14 cellular contexts compared by ENCODE assay signal in the genomic region with DNA sequence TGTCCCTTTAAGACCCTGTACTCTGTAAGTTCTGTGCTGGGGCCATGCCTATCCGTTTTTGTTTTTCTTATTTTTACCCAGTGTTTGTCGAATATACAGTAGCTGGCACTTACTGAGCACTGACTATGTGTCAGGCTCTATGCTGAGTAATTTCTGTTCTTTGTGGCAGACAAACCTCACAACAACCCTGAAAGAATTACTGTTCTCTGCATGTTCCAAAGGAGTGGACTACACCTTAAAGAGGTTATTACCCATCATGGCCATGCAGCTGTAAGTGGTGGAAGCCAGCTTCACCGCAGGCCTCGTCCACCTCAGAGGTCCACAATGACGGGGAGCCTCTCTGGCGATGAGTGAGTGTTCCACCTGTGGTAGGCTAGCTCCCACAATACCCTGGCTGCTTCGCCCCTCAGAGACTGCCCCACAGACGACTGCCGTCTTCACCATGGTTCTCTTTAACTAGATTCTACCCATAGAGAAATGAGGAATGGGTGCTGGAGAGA. TPM values are rescaled to one million over a fixed set of nuclear protein-coding genes. Genes with fewer than 3 reads are reported as not detected.
DNase-seq lines count a peak whose midpoint lies in the region; ATAC-seq and TF ChIP-seq lines count a peak whose summit lies in the region.
"Had no signal": no experiment of that assay in that cellular context is flagged by ENCODE, and none has a peak within 500 bp of the region (broad histone marks: within the 10 kb centered on the region; RNA-seq: fewer than 3 reads in every experiment).

No MANE protein-coding gene starts in this region.

- H3K4me1 ChIP-seq in H9 (ENCODE audit: insufficient read depth, low read length), result peaks cover 4% of the 10 kb centered on the region; the same call in 1 of the 2 replicates
- H3K4me1 ChIP-seq: parathyroid adenoma, transverse colon had no signal

- no peaks in the 10 kb centered on the region for H3K79me2 ChIP-seq in H9 (ENCODE audit: insufficient read depth, low read length)
- H3K79me2 ChIP-seq: parathyroid adenoma had no signal

- H3K79me1 ChIP-seq in H9 (ENCODE audit: insufficient read depth, low read depth, low read length, poor library complexity, severe bottlenecking), result no peaks in the 10 kb centered on the region

- H3T11ph ChIP-seq in H9 (ENCODE audit: low read length), result no peak overlapping the region

- H3K23ac ChIP-seq in H9 (ENCODE audit: insufficient read length, low read depth, low read length), result no peak overlapping the region

- TF ChIP-seq CTCF in H9 (conservative IDR thresholded peaks at IDR 0.05), result no peak

- no peak overlapping the region for H4K8ac ChIP-seq in H9 (replicated peaks; ENCODE audit: insufficient read length, low read depth, low read length)

- no peak overlapping the region for H2BK12ac ChIP-seq in H9 (ENCODE audit: insufficient read length, low read depth, low read length)

- no peaks in the 10 kb centered on the region for H3K27me3 Mint-ChIP-seq in activated T-cell treated with anti-CD3 and anti-CD28 coated beads, Interleukin-2, amount 50 U/mL, for 24 hours
- H3K27me3 Mint-ChIP-seq in stimulated activated naive CD8-positive, alpha-beta T cell treated with anti-CD3 and anti-CD28 coated beads, Interleukin-15, Interleukin-2, amounts not matched to agents 100 ng/mL and 50 ng/mL, for 24 hours, result peaks cover 4% of the 10 kb centered on the region
- peaks cover 3% of the 10 kb centered on the region for H3K27me3 Mint-ChIP-seq in H9 (ENCODE audit: low read depth)

- no peaks in the 10 kb centered on the region for H3K9me3 Mint-ChIP-seq in activated T-cell treated with anti-CD3 and anti-CD28 coated beads, Interleukin-2, amount 50 U/mL, for 24 hours
- no peaks in the 10 kb centered on the region for H3K9me3 Mint-ChIP-seq in stimulated activated naive CD8-positive, alpha-beta T cell treated with anti-CD3 and anti-CD28 coated beads, Interleukin-15, Interleukin-2, amounts not matched to agents 100 ng/mL and 50 ng/mL, for 24 hours
- H3K9me3 Mint-ChIP-seq in H9, result no peaks in the 10 kb centered on the region

- no peak overlapping the region for H2BK20ac ChIP-seq in H9 (ENCODE audit: low read depth, low read length, poor library complexity, severe bottlenecking)

- H3K4me1 Mint-ChIP-seq in activated T-cell treated with anti-CD3 and anti-CD28 coated beads, Interleukin-2, amount 50 U/mL, for 24 hours (ENCODE audit: low read depth), result peaks cover 69% of the 10 kb centered on the region
- peaks cover 85% of the 10 kb centered on the region for H3K4me1 Mint-ChIP-seq in stimulated activated naive CD8-positive, alpha-beta T cell treated with anti-CD3 and anti-CD28 coated beads, Interleukin-15, Interleukin-2, amounts not matched to agents 100 ng/mL and 50 ng/mL, for 24 hours (ENCODE audit: low read depth)
- peaks cover 20 to 28% of the 10 kb centered on the region in 2 experiments for H3K4me1 Mint-ChIP-seq in H9

- DNase-seq in activated T-cell treated with anti-CD3 and anti-CD28 coated beads, Interleukin-2, amount 50 U/mL, for 24 hours, result no peak
- DNase-seq in activated T-cell treated with anti-CD3 and anti-CD28 coated beads for 4 hours (no peak), H9 (no peak), NCI-H526 (lab: John Stamatoyannopoulos, UW) (no peak)
- no peak for DNase-seq in NK-92 treated with Interleukin-12 subunit alpha and Interleukin-12 subunit beta, amount 100 ng/mL, for 24 hours (lab: John Stamatoyannopoulos, UW)
- DNase-seq: activated CD4-positive, CD25-positive, alpha-beta regulatory T cell; brain microvascular endothelial cell; effector CD8-positive, alpha-beta T cell; mucosa of descending colon; transverse colon had no signal

- H3K14ac ChIP-seq in H9 (ENCODE audit: insufficient read depth, low read length), result no peak overlapping the region

- no peak overlapping the region for H3K4ac ChIP-seq in H9 (ENCODE audit: low read depth, low read length)

- no peaks in the 10 kb centered on the region for H3K23me2 ChIP-seq in H9 (ENCODE audit: insufficient read length, low read depth, low read length, poor library complexity, severe bottlenecking)

- H2BK5ac ChIP-seq in H9 (ENCODE audit: insufficient read length, low read length), result no peak overlapping the region

- H3K27ac Mint-ChIP-seq in activated T-cell treated with anti-CD3 and anti-CD28 coated beads, Interleukin-2, amount 50 U/mL, for 24 hours, result peak overlapping the region; percentile 35
- H3K27ac Mint-ChIP-seq in stimulated activated naive CD8-positive, alpha-beta T cell treated with anti-CD3 and anti-CD28 coated beads, Interleukin-15, Interleukin-2, amounts not matched to agents 100 ng/mL and 50 ng/mL, for 24 hours, result peak overlapping the region; percentile 77
- no peak overlapping the region for H3K27ac Mint-ChIP-seq in H9

- H3K56ac ChIP-seq in H9 (ENCODE audit: insufficient read length, low read depth, low read length), result no peak overlapping the region

- no peaks in the 10 kb centered on the region for H3K27me3 ChIP-seq in H9 (ENCODE audit: insufficient read depth, low read length)
- H3K27me3 ChIP-seq: brain microvascular endothelial cell, transverse colon had no signal

- no peak overlapping the region for H3K18ac ChIP-seq in H9 (ENCODE audit: insufficient read length, low read depth, low read length)

- WGBS in H9 (ENCODE audit: extremely low coverage, insufficient read length, low lambda C conversion rate), result no CpG with 5 or more reads among the region's 9 CpGs

- no peak overlapping the region for H2BK15ac ChIP-seq in H9 (ENCODE audit: low read depth, low read length)

- H3K9ac ChIP-seq in H9 (ENCODE audit: extremely low read depth, insufficient read length, low read length), result no peak overlapping the region
- H3K9ac ChIP-seq: parathyroid adenoma had no signal

- H3K4me3 Mint-ChIP-seq in activated T-cell treated with anti-CD3 and anti-CD28 coated beads, Interleukin-2, amount 50 U/mL, for 24 hours, result no peak overlapping the region
- H3K4me3 Mint-ChIP-seq in stimulated activated naive CD8-positive, alpha-beta T cell treated with anti-CD3 and anti-CD28 coated beads, Interleukin-15, Interleukin-2, amounts not matched to agents 100 ng/mL and 50 ng/mL, for 24 hours, result peak overlapping the region; percentile 32
- H3K4me3 Mint-ChIP-seq in H9, result no peak overlapping the region

- no peak overlapping the region for H3K4me2 ChIP-seq in H9 (ENCODE audit: insufficient read depth, insufficient read length, low read length)

- no peak overlapping the region for H2AK5ac ChIP-seq in H9 (ENCODE audit: insufficient read length, low read length)

- H4K5ac ChIP-seq in H9 (ENCODE audit: insufficient read length, low read depth, low read length), result no peak overlapping the region

- no peak overlapping the region for H2BK120ac ChIP-seq in H9 (ENCODE audit: low read depth, low read length, poor library complexity, severe bottlenecking)

- H3K36me3 Mint-ChIP-seq in activated T-cell treated with anti-CD3 and anti-CD28 coated beads, Interleukin-2, amount 50 U/mL, for 24 hours (ENCODE audit: low read depth), result peaks cover 3% of the 10 kb centered on the region
- no peaks in the 10 kb centered on the region for H3K36me3 Mint-ChIP-seq in stimulated activated naive CD8-positive, alpha-beta T cell treated with anti-CD3 and anti-CD28 coated beads, Interleukin-15, Interleukin-2, amounts not matched to agents 100 ng/mL and 50 ng/mL, for 24 hours (ENCODE audit: low read depth)
- H3K36me3 Mint-ChIP-seq in H9 (ENCODE audit: insufficient read depth in 1 of 3, low read depth in 3 of 3), result no peaks in the 10 kb centered on the region

- H3K27ac ChIP-seq in H9 (ENCODE audit: insufficient read length, low read depth, low read length), result no peak overlapping the region
- H3K27ac ChIP-seq: brain microvascular endothelial cell, parathyroid adenoma, transverse colon had no signal

- ATAC-seq in GM21515 (IDR thresholded peaks at IDR 0.05; ENCODE audit: unreplicated experiment) (peak; percentile 45), HG03280 (IDR thresholded peaks at IDR 0.05; ENCODE audit: unreplicated experiment) (peak; percentile 48)
- ATAC-seq: mucosa of descending colon had no signal

- no peaks in the 10 kb centered on the region for H4K20me1 ChIP-seq in H9 (ENCODE audit: control insufficient read depth, insufficient read depth, insufficient read length)

- no peak overlapping the region for H2AFZ ChIP-seq in H9 (ENCODE audit: low read length)
- H2AFZ ChIP-seq: parathyroid adenoma had no signal

- H3K9me3 ChIP-seq in H9 (ENCODE audit: control insufficient read depth, low read depth, low read length), result no peaks in the 10 kb centered on the region
- H3K9me3 ChIP-seq: mucosa of descending colon, transverse colon had no signal

- no peak overlapping the region for H4K91ac ChIP-seq in H9 (ENCODE audit: insufficient read length, low read depth, low read length)

RNA-seq across cellular contexts. Expression of a gene that starts 30.1 kb away (rescaled TPM):
- total RNA-seq in H9 (2021), result 0.15 and 0.17 TPM in 2 replicates

RNA-seq across cellular contexts. Expression of a gene that starts 46.6 kb away (rescaled TPM):
- total RNA-seq in H9 (2021), result 80.6 and 82.4 TPM in 2 replicates

Comparison
In these comparisons a context has a peak if more than half of its experiments do, and no peak if none do; other contexts are left out.
1. H3K27ac Mint-ChIP-seq: peak in activated T-cell treated with anti-CD3 and anti-CD28 coated beads, Interleukin-2, amount 50 U/mL, for 24 hours (single experiment) and stimulated activated naive CD8-positive, alpha-beta T cell treated with anti-CD3 and anti-CD28 coated beads, Interleukin-15, Interleukin-2, amounts not matched to agents 100 ng/mL and 50 ng/mL, for 24 hours (single experiment); none in H9 (0 of 3).